11 cellular contexts compared by ENCODE assay signal in the genomic region with DNA sequence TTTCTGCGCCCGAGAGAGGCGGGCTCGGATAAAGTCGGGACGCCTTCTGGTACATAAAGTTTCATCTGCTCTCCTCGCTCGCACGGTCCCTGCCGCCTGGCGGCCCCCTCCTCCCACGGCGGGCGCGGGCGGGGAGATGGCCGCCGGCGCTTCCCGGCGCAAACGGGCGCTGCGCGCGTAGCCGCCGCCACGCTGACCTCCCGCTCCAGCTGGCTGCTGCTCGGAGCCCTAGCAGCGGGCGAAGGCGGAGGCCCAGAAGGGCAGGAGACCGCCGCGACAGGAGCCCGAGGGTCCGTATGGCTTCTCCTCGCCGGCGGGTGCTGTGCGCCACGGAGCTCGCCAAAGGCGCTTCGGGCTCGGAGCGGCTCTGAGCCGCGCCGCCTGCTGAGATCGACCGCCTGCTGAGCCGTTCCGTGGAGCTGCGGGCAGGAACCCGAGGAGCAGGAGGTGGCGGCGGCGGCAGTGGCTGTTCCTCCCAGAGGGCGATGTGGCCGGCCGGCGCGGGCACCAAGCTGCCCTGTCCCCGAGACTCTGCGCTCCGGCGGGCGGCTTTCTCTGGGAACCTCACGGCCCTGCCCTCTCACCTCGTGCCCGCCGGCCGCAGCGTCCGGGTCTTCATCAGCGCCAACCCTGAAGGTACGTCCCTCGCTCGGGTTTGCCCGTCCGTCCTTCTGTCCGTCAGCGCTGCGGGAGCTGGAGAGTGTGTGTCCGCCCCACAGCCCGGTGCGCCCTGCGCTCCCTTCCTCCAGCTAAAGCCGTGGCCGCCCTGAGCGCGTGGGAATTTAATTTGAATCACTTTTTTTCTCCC. TPM values are rescaled to one million over a fixed set of nuclear protein-coding genes. Genes with fewer than 3 reads are reported as not detected.
A peak's percentile ranks its signal among the peaks of the same experiment; 100 is the strongest.
DNase-seq lines count a peak whose midpoint lies in the region; FAIRE-seq and TF ChIP-seq lines count a peak whose summit lies in the region.
"Had no signal": no experiment of that assay in that cellular context is flagged by ENCODE, and none has a peak within 500 bp of the region (broad histone marks: within the 10 kb centered on the region; RNA-seq: fewer than 3 reads in every experiment).

A gene with protein sequence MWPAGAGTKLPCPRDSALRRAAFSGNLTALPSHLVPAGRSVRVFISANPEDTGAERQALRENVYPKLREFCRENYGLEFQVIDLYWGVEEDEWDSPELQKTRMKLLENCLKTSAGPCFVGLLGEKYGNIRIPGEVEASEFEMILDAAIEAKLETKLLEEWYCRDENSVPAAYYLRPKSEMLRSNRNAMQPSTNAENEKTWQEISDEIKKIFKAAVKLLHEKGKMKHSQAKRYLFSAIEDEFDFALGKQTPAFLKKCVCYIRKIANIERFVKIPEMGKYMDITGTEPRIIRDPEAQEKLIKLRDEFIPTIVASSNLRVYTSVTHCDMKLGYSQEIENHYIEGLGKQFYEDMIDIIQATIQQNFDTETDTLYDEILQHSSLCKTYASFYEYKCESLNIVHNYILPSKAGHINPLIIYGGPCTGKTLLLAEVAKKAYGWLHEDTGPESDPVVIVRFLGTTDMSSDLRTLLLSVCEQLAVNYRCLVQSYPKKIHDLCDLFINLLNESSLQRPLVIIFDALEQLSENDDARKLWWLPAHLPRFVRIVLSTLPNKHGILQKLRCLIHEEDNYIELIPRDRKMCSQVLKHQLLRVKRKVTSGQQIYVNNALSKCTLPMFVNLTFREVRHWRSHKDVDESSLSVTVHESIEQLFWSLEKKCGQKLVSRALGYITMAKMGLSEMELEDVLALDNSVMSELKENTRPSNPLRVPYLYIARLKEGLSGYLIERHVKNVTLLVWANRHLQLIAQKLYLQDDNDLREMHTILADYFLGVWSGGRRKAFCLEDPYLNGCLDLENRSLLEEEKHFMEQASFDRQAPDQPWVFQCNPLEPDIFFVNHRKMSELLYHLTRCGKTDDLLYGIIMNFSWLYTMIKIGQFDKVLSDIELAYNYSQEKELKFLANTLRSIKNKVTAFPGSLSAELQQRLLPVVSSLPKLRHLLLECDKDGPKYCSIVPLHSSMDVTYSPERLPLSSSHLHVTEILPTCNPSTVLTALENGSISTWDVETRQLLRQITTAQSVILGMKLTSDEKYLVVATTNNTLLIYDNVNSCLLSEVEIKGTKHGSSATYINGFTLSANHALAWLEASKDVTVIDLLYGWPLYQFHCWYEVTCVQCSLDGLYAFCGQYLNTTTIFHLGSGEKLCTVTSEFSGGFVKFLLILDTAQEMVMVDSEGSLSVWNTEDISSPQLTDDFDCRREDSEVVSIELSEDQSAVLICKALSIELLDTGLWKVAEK (N-terminal part only) (plus strand): TSS at position 161 of the 808 bp plus-strand sequence. CDS start 325 bp downstream, at position 486.

- DNase-seq in H7 (peak; percentile 79), retinal pigment epithelial cell (ENCODE audit: low read depth) (peak; percentile 2), NCI-H2196 treated with DMSO at 0.1 percent for 48 hours (lab: John Stamatoyannopoulos, UW; ENCODE audit: unreplicated experiment) (no peak), GM19239 (ENCODE audit: insufficient read length, low spot score) (no peak), LoVo (ENCODE audit: low spot score) (no peak), AG08395 (ENCODE audit: low spot score) (no peak)
- DNase-seq: activated T-cell treated with anti-CD3 and anti-CD28 coated beads, Interleukin-2, amount 50 U/mL, for 1 hour; SHP77 treated with DMSO at 0.1 percent for 48 hours had no signal

- peak within 1 kb of the TSS; percentile 51 for H3K4me3 ChIP-seq in H7 (ENCODE audit: insufficient read depth, low read depth, low read length)
- peak within 1 kb of the TSS; percentile 63 for H3K4me3 ChIP-seq in iPS-15b (ENCODE audit: low read depth, low read length)
- peak within 1 kb of the TSS; percentile 12 for H3K4me3 ChIP-seq in retinal pigment epithelial cell (ENCODE audit: low read length)
- H3K4me3 ChIP-seq: ovary had no signal

- no peaks in the 10 kb centered on the region for H3K9me3 ChIP-seq in iPS-15b (ENCODE audit: control insufficient read depth, insufficient read depth, low read length)
- H3K9me3 ChIP-seq: ovary had no signal

- peaks cover 66% of the 10 kb centered on the region for H3K27me3 ChIP-seq in H7 (ENCODE audit: control insufficient read depth, insufficient read depth, low read length)
- peaks cover 85% of the 10 kb centered on the region for H3K27me3 ChIP-seq in iPS-15b (ENCODE audit: control insufficient read depth, insufficient read depth, low read length)
- H3K27me3 ChIP-seq: ovary had no signal

- peaks cover 3% of the 10 kb centered on the region for H3K4me1 ChIP-seq in iPS-15b (ENCODE audit: control insufficient read depth, insufficient read depth, low read length)

- H3K36me3 ChIP-seq in H7 (replicated peaks; ENCODE audit: control insufficient read depth, insufficient read depth, low read length) = no peaks in the 10 kb centered on the region
- no peaks in the 10 kb centered on the region for H3K36me3 ChIP-seq in iPS-15b (ENCODE audit: control insufficient read depth, insufficient read depth, low read length)
- H3K36me3 ChIP-seq: ovary had no signal

- no peak for TF ChIP-seq CTCF in retinal pigment epithelial cell (conservative IDR thresholded peaks at IDR 0.05; ENCODE audit: low read depth, low read length)

- no peak for FAIRE-seq in GM19239 (lab: Jason Lieb, UNC)

- peak within 1 kb of the TSS; percentile 47 for H3K9ac ChIP-seq in iPS-15b (ENCODE audit: low read depth, low read length)

- peak within 1 kb of the TSS; percentile 57 for H3K27ac ChIP-seq in angular gyrus (ENCODE audit: low read depth, low read length)
- H3K27ac ChIP-seq: ovary had no signal

RNA-seq across cellular contexts. Expression of the gene that starts here (rescaled TPM):
- total RNA-seq in H7 (2014; rRNA removed; shearing (Covaris generic)) = 0.03 TPM in 1 of 2 replicates, not detected in the other

Comparison
In these comparisons a context has a peak if more than half of its experiments do, and no peak if none do; other contexts are left out.
1. Peak in DNase-seq and H3K4me3 ChIP-seq in H7; RNA of the gene not detected or under 1 TPM.
2. H3K4me3 ChIP-seq: peak in every context shown above with its lines; median percentile 63 in iPS-15b; 51 in H7; 12 in retinal pigment epithelial cell.